1 cellular context compared by ENCODE assay signal in the genomic region with DNA sequence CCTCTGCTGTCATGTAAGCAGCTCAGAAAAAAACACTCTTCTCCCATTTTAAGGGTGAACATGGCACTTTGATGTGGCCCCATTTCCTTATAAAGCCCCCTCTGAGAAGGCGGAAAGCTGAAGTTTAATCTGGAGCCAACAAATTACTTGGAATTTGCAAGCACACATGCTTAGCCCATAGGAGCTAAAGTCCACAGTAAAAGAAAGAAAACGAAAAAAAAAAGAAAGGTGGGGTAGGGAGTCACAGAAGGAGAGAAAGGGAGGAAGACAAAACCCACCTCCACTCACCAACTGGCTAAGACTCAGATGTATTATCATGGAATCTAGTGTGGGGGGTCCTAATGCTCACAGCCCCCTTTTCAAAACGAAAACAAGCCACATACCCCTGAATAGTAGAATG.
TF ChIP-seq lines count a peak whose summit lies in the region.

No MANE protein-coding gene starts in this region.

TF ChIP-seq in HepG2, 621 proteins besides CTCF, POLR2A, EP300 and RAD21:
- TF ChIP-seq, protein P1, sequence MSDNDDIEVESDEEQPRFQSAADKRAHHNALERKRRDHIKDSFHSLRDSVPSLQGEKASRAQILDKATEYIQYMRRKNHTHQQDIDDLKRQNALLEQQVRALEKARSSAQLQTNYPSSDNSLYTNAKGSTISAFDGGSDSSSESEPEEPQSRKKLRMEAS (IDR thresholded peaks at IDR 0.05): no peak
- 0 out of 2 replicates have a peak, but pooled peaks have one; percentile 70 for TF ChIP-seq EZH2 (conservative IDR thresholded peaks at IDR 0.05; ENCODE audit: low read depth, low read length)
TF ChIP-seq in HepG2: peak in this region for 1.
